In genomic region chr6:26607434-26608230, GRCh38 we compare ENCODE assay signal across 8 cellular contexts. TPM values are rescaled to one million over a fixed set of nuclear protein-coding genes. Genes with fewer than 3 reads are reported as not detected.
DNase-seq lines count a peak whose midpoint lies in the region; ATAC-seq and TF ChIP-seq lines count a peak whose summit lies in the region.

No MANE protein-coding gene starts in this region.

- BruUV-seq in PC-3 (replicated peaks; lab: Mats Ljungman, UMichigan): no TSS peak

- peak; percentile 32 to 83 (median 69) for DNase-seq in CD4-positive, CD25-positive, alpha-beta regulatory T cell
- peak; percentile 78 for DNase-seq in PC-3
- DNase-seq in activated T-cell treated with anti-CD3 and anti-CD28 coated beads, Interleukin-2, amount 50 U/mL, for 72 hours: peak; percentile 62
- DNase-seq in fibroblast of peridontal ligament (ENCODE audit: extremely low read depth): peak; percentile 71
- DNase-seq in neural progenitor cell (ENCODE audit: low spot score): peak; percentile 71
- DNase-seq in mesenteric fat pad (ENCODE audit: low spot score): no peak

- H3K79me2 ChIP-seq in PC-3 (ENCODE audit: low read length): no peaks in the 10 kb centered on the region
- H3K79me2 ChIP-seq in neural progenitor cell (ENCODE audit: low read depth): no peaks in the 10 kb centered on the region

- H3F3A ChIP-seq in PC-3 (ENCODE audit: low read length, unreplicated experiment) (no peaks in the 10 kb centered on the region), neural progenitor cell (ENCODE audit: low read depth) (no peaks in the 10 kb centered on the region)

- H3K4me3 ChIP-seq in CD4-positive, CD25-positive, alpha-beta regulatory T cell (ENCODE audit: low read depth, low read length): peak overlapping the region; percentile 51
- H3K4me3 ChIP-seq in PC-3 (ENCODE audit: low read length) (peak overlapping the region; percentile 72), neural progenitor cell (no peak overlapping the region)

- no peaks in the 10 kb centered on the region for H3K9me3 Mint-ChIP-seq in CD4-positive, CD25-positive, alpha-beta regulatory T cell
- H3K9me3 Mint-ChIP-seq in activated T-cell treated with anti-CD3 and anti-CD28 coated beads, Interleukin-2, amount 50 U/mL, for 72 hours: no peaks in the 10 kb centered on the region
- H3K9me3 Mint-ChIP-seq in neural progenitor cell: peaks cover 2% of the 10 kb centered on the region

- H3K36me3 Mint-ChIP-seq in CD4-positive, CD25-positive, alpha-beta regulatory T cell: no peaks in the 10 kb centered on the region
- H3K36me3 Mint-ChIP-seq in activated T-cell treated with anti-CD3 and anti-CD28 coated beads, Interleukin-2, amount 50 U/mL, for 72 hours (ENCODE audit: insufficient read depth in 2 of 2): no peaks in the 10 kb centered on the region
- H3K36me3 Mint-ChIP-seq in neural progenitor cell: no peaks in the 10 kb centered on the region

- no peak overlapping the region for H3K27ac ChIP-seq in CD4-positive, CD25-positive, alpha-beta regulatory T cell (ENCODE audit: insufficient read depth, low read length, poor library complexity, severe bottlenecking)
- H3K27ac ChIP-seq in PC-3 (ENCODE audit: low read length): no peak overlapping the region
- no peak overlapping the region for H3K27ac ChIP-seq in neural progenitor cell

- H3K4me2 ChIP-seq in PC-3 (ENCODE audit: low read length): peak overlapping the region; percentile 91
- no peak overlapping the region for H3K4me2 ChIP-seq in neural progenitor cell

- intact Hi-C loops in PC-3 (cut with micrococcal nuclease): loop anchor here (1.0 kb wide), 2 partner anchors 53 to 472 kb away; no protein-coding TSS in a partner anchor

- no peaks in the 10 kb centered on the region for H3K36me3 ChIP-seq in CD4-positive, CD25-positive, alpha-beta regulatory T cell (ENCODE audit: control insufficient read depth, insufficient read depth, low read length)
- H3K36me3 ChIP-seq in PC-3 (ENCODE audit: low read depth, low read length): no peaks in the 10 kb centered on the region
- H3K36me3 ChIP-seq in neural progenitor cell: no peaks in the 10 kb centered on the region

- peak overlapping the region; percentile 32; the same call in 1 of the 2 replicates for H3K9ac ChIP-seq in PC-3 (ENCODE audit: low read length)
- H3K9ac ChIP-seq in neural progenitor cell: no peak overlapping the region

- peaks cover 3% of the 10 kb centered on the region for H3K27me3 ChIP-seq in CD4-positive, CD25-positive, alpha-beta regulatory T cell (ENCODE audit: control insufficient read depth, insufficient read depth, low read length)
- H3K27me3 ChIP-seq in PC-3 (ENCODE audit: low read length): no peaks in the 10 kb centered on the region
- peaks cover 53% of the 10 kb centered on the region for H3K27me3 ChIP-seq in neural progenitor cell

- TF ChIP-seq CTCF in PC-3 (conservative IDR thresholded peaks at IDR 0.05; ENCODE audit: low read depth, low read length) (peak; percentile 92), neural progenitor cell (IDR thresholded peaks at IDR 0.05) (peak; percentile 76)

- ATAC-seq in CD4-positive, CD25-positive, alpha-beta regulatory T cell (ENCODE audit: low read depth in 2 of 2): peak; percentile 85 to 89
- peak; percentile 74 for ATAC-seq in GM19043 (IDR thresholded peaks at IDR 0.05; ENCODE audit: low read depth, unreplicated experiment)
- peak; percentile 94 for ATAC-seq in PC-3
- ATAC-seq in activated T-cell treated with anti-CD3 and anti-CD28 coated beads, Interleukin-2, amount 50 U/mL, for 72 hours (replicated peaks in 1 of 2): peak; percentile 89 to 93

- H3K4me1 ChIP-seq in CD4-positive, CD25-positive, alpha-beta regulatory T cell (ENCODE audit: control insufficient read depth, insufficient read depth, low read length, poor library complexity, severe bottlenecking): peaks cover 5% of the 10 kb centered on the region
- H3K4me1 ChIP-seq in PC-3 (ENCODE audit: insufficient read depth, low read length) (peaks cover 5% of the 10 kb centered on the region), neural progenitor cell (no peaks in the 10 kb centered on the region)

- TF ChIP-seq RAD21 in Ishikawa (IDR thresholded peaks at IDR 0.05; ENCODE audit: low read depth): peak; percentile 81

- peaks cover 14% of the 10 kb centered on the region for H3K27me3 Mint-ChIP-seq in CD4-positive, CD25-positive, alpha-beta regulatory T cell
- peaks cover 10% of the 10 kb centered on the region for H3K27me3 Mint-ChIP-seq in activated T-cell treated with anti-CD3 and anti-CD28 coated beads, Interleukin-2, amount 50 U/mL, for 72 hours (ENCODE audit: low read depth)
- peaks cover 18% of the 10 kb centered on the region for H3K27me3 Mint-ChIP-seq in neural progenitor cell (ENCODE audit: insufficient read depth, low read depth)

- H3K27ac Mint-ChIP-seq in CD4-positive, CD25-positive, alpha-beta regulatory T cell: peak overlapping the region; percentile 28 to 65 (median 31)
- peak overlapping the region; percentile 11 for H3K27ac Mint-ChIP-seq in activated T-cell treated with anti-CD3 and anti-CD28 coated beads, Interleukin-2, amount 50 U/mL, for 72 hours
- H3K27ac Mint-ChIP-seq in neural progenitor cell: no peak overlapping the region

- POLR2A ChIA-PET in PC-3 (lab: Charles Lee; ENCODE audit: unreplicated experiment): no interaction called here

- no peaks in the 10 kb centered on the region for H3K9me2 ChIP-seq in PC-3 (replicated peaks; ENCODE audit: low read length)

- H4K20me1 ChIP-seq in PC-3 (ENCODE audit: low read length) (no peaks in the 10 kb centered on the region), neural progenitor cell (ENCODE audit: low read depth) (no peaks in the 10 kb centered on the region)

- peak overlapping the region; percentile 98 for H2AFZ ChIP-seq in PC-3 (ENCODE audit: low read length)
- peak overlapping the region; percentile 34 for H2AFZ ChIP-seq in neural progenitor cell (replicated peaks)

- no peak for TF ChIP-seq EP300 in Ishikawa (IDR thresholded peaks at IDR 0.05; ENCODE audit: borderline replicate concordance)

- H3K4me1 Mint-ChIP-seq in CD4-positive, CD25-positive, alpha-beta regulatory T cell: peaks cover 2 to 14% (median 7%) of the 10 kb centered on the region in 4 donors
- H3K4me1 Mint-ChIP-seq in activated T-cell treated with anti-CD3 and anti-CD28 coated beads, Interleukin-2, amount 50 U/mL, for 72 hours (ENCODE audit: low read depth): peaks cover 23% of the 10 kb centered on the region
- H3K4me1 Mint-ChIP-seq in neural progenitor cell: no peaks in the 10 kb centered on the region

- no peaks in the 10 kb centered on the region for H3K9me3 ChIP-seq in CD4-positive, CD25-positive, alpha-beta regulatory T cell (ENCODE audit: control insufficient read depth in 2 of 2, low read length in 2 of 2)
- H3K9me3 ChIP-seq in PC-3 (ENCODE audit: low read length) (no peaks in the 10 kb centered on the region), neural progenitor cell (ENCODE audit: low read depth) (no peaks in the 10 kb centered on the region)

- H3K4me3 Mint-ChIP-seq in CD4-positive, CD25-positive, alpha-beta regulatory T cell: peak overlapping the region; percentile 7 to 66 (median 65)
- peak overlapping the region; percentile 53 to 80 for H3K4me3 Mint-ChIP-seq in activated T-cell treated with anti-CD3 and anti-CD28 coated beads, Interleukin-2, amount 50 U/mL, for 72 hours
- peak overlapping the region; percentile 12 for H3K4me3 Mint-ChIP-seq in neural progenitor cell

- CTCF ChIA-PET in PC-3 (lab: Charles Lee): no interaction called here

TF ChIP-seq in Ishikawa, 13 proteins besides CTCF, POLR2A, EP300 and RAD21 (continues in another document):
- TF ChIP-seq CREB1 (IDR thresholded peaks at IDR 0.05; ENCODE audit: low read depth): no peak
- no peak for TF ChIP-seq NFIC (IDR thresholded peaks at IDR 0.05)
- TF ChIP-seq REST (IDR thresholded peaks at IDR 0.05; ENCODE audit: low read depth): no peak
- no peak for TF ChIP-seq CEBPB (IDR thresholded peaks at IDR 0.05)
- no peak for TF ChIP-seq YY1 (IDR thresholded peaks at IDR 0.05; ENCODE audit: low read depth)
- TF ChIP-seq ZBTB7A (IDR thresholded peaks at IDR 0.05; ENCODE audit: low read depth): no peak
- TF ChIP-seq EGR1 (IDR thresholded peaks at IDR 0.05): no peak
- no peak for TF ChIP-seq TCF12 (IDR thresholded peaks at IDR 0.05; ENCODE audit: low read depth)
- TF ChIP-seq TEAD4 (IDR thresholded peaks at IDR 0.05): no peak

RNA-seq across cellular contexts. Expression of gene ABT1, which starts 10.9 kb away (rescaled TPM):
- 29.4 TPM for total RNA-seq in CD4-positive, CD25-positive, alpha-beta regulatory T cell
- 10 to 100 TPM; 53.7 to 64.0 (median 57.9) TPM for polyA plus RNA-seq in CD4-positive, CD25-positive, alpha-beta regulatory T cell
- total RNA-seq in PC-3 (2014; rRNA removed): 26.9 and 33.7 TPM in 2 replicates
- total RNA-seq in activated T-cell treated with anti-CD3 and anti-CD28 coated beads, Interleukin-2, amount 50 U/mL, for 72 hours: 10 to 100 TPM; 20.9 to 21.8 TPM
- total RNA-seq in neural progenitor cell (ENCODE audit: low replicate concordance): 13.1 and 17.3 TPM in 2 replicates
- total RNA-seq in mesenteric fat pad: 12.0 TPM

RNA-seq across cellular contexts. Expression of gene ZNF322, which starts 51.9 kb away (rescaled TPM):
- total RNA-seq in CD4-positive, CD25-positive, alpha-beta regulatory T cell: 2.8 TPM
- polyA plus RNA-seq in CD4-positive, CD25-positive, alpha-beta regulatory T cell: 1 to 10 TPM; 5.5 to 8.4 (median 7.6) TPM
- total RNA-seq in PC-3 (2014; rRNA removed): 9.2 and 15.7 TPM in 2 replicates
- 10 to 100 TPM; 11.5 to 13.5 TPM for total RNA-seq in activated T-cell treated with anti-CD3 and anti-CD28 coated beads, Interleukin-2, amount 50 U/mL, for 72 hours
- total RNA-seq in neural progenitor cell (ENCODE audit: low replicate concordance): 35.4 and 54.8 TPM in 2 replicates
- total RNA-seq in mesenteric fat pad: 16.3 TPM

Comparison
In these comparisons a context has a peak if more than half of its experiments do, and no peak if none do; other contexts are left out.
1. H3K4me3 Mint-ChIP-seq: peak in every context shown above with its lines; median percentile 66 in activated T-cell treated with anti-CD3 and anti-CD28 coated beads, Interleukin-2, amount 50 U/mL, for 72 hours; 65 in CD4-positive, CD25-positive, alpha-beta regulatory T cell; 12 in neural progenitor cell.